ENCODE assay signal across 8 cellular contexts in the genomic region with DNA sequence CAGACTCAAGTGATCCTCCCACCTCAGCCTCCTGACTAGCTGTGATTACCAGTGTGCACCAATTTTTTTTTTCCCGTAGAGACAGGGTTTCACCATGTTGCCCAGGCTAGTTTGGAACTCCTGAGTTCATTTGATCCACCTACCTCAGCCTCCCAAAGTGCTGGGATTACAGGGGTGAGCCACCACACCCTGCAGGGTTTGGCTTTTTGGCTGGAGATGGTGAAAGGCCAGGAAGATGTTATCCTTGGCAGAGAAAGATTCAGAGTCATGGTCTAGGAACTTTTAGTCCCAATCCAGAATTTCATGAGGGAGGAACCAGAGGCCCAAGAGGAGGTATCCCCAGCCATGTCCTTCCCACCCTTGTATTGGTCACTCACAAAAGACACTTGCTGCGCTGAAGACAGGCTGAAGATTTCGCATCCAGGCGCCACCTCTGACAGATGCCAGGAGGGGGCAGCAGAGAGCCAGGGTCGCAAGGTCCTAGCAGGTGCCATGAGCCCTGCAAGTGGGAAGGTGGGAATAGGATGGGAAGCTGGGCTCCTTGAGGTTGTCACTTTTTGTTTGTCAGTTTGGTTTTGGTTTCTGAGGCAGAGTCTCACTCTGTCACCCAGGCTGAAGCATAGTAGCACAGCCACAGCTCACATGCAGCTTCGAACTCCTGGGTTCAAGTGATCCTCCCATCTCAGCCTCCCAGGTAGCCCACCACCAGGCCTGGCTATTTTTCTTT. TPM values are rescaled to one million over a fixed set of nuclear protein-coding genes. Genes with fewer than 3 reads are reported as not detected.
DNase-seq lines count a peak whose midpoint lies in the region; ATAC-seq and TF ChIP-seq lines count a peak whose summit lies in the region.
"Not testable (repeated sequence)": the region's sequence is repeated elsewhere in the genome, so short reads cannot be mapped to it uniquely, and the experiment has no call there.

No MANE protein-coding gene starts in this region.

- H3K4me3 ChIP-seq in HEK293 (ENCODE audit: low read depth, low read length); fibroblast of the aortic adventitia (ENCODE audit: low read depth, low read length); naive thymus-derived CD4-positive, alpha-beta T cell (ENCODE audit: low read length): not testable (repeated sequence)

- intact Hi-C loops in naive thymus-derived CD4-positive, alpha-beta T cell (cut with micrococcal nuclease) = loop anchor here (1.0 to 5.0 kb wide), 6 partner anchors 196 to 670 kb away; partner anchors contain the start of gene ZNF341 (in 2 of the 2)

- H3K9me3 ChIP-seq in HEK293 (ENCODE audit: control insufficient read depth, insufficient read depth, low read depth, low read length); naive thymus-derived CD4-positive, alpha-beta T cell (ENCODE audit: control insufficient read depth in 2 of 3, low read length in 3 of 3): not testable (repeated sequence)

- H3K27me3 ChIP-seq in naive thymus-derived CD4-positive, alpha-beta T cell (ENCODE audit: control insufficient read depth in 2 of 2, insufficient read depth in 2 of 2, low read length in 2 of 2) = not testable (repeated sequence)

- not testable (repeated sequence) for H3K36me3 Mint-ChIP-seq in naive thymus-derived CD4-positive, alpha-beta T cell

- TF ChIP-seq CTCF in HEK293 (tag by site-specific recombination; IDR thresholded peaks at IDR 0.05) = peak; percentile 90
- TF ChIP-seq CTCF in fibroblast of the aortic adventitia (IDR thresholded peaks at IDR 0.05; ENCODE audit: insufficient read depth, low read length) = peak; percentile 97

- CTCF ChIA-PET in HEK293 (lab: Yijun Ruan, JAX) = interaction anchor here (0.6 to 1.2 kb wide), 25 partner anchors 10 to 457 kb away, joined by 3 to 16 read pairs (median 4); partner anchors contain the start of genes ACTL10 and CBFA2T2
- CTCF ChIA-PET in naive thymus-derived CD4-positive, alpha-beta T cell (lab: Charles Lee) = interaction anchor here (0.7 to 1.0 kb wide), 5 partner anchors 13 to 271 kb away, joined by 3 to 16 read pairs (median 4); partner anchors contain the start of genes ACTL10 and SNTA1

- not testable (repeated sequence) for H3K4me3 Mint-ChIP-seq in naive thymus-derived CD4-positive, alpha-beta T cell

- POLR2A ChIA-PET in HEK293 (lab: Yijun Ruan, JAX) = not testable (repeated sequence)
- POLR2A ChIA-PET in naive thymus-derived CD4-positive, alpha-beta T cell (lab: Charles Lee) = interaction anchor here (0.8 to 1.1 kb wide), 3 partner anchors 209 to 212 kb away, joined by 3 to 4 read pairs (median 4); partner anchors contain the start of gene ACTL10

- not testable (repeated sequence) for H3K4me1 ChIP-seq in HEK293 (ENCODE audit: control insufficient read depth, insufficient read depth, low read length); naive thymus-derived CD4-positive, alpha-beta T cell (ENCODE audit: control insufficient read depth in 2 of 2, insufficient read depth in 2 of 2, low read length in 2 of 2)

- H3K9me3 Mint-ChIP-seq in naive thymus-derived CD4-positive, alpha-beta T cell = not testable (repeated sequence)

- not testable (repeated sequence) for H3K27me3 Mint-ChIP-seq in naive thymus-derived CD4-positive, alpha-beta T cell

- ATAC-seq in naive thymus-derived CD4-positive, alpha-beta T cell = peak; percentile 97

- not testable (repeated sequence) for H3K36me3 ChIP-seq in HEK293 (ENCODE audit: control insufficient read depth in 2 of 2, insufficient read depth in 1 of 2, low read length in 2 of 2); naive thymus-derived CD4-positive, alpha-beta T cell (ENCODE audit: control insufficient read depth in 2 of 3, insufficient read depth in 3 of 3, low read length in 3 of 3)

- not testable (repeated sequence) for H3K27ac ChIP-seq in HEK293 (ENCODE audit: extremely low read depth, low read depth, low read length); naive thymus-derived CD4-positive, alpha-beta T cell (ENCODE audit: low read depth, low read length)

- peak overlapping the region in 1 of 9 donors; percentile 47 for H3K27ac Mint-ChIP-seq in naive thymus-derived CD4-positive, alpha-beta T cell

- not testable (repeated sequence) for H3K4me1 Mint-ChIP-seq in naive thymus-derived CD4-positive, alpha-beta T cell

- DNase-seq in COLO668 (lab: John Stamatoyannopoulos, UW; ENCODE audit: unreplicated experiment) (peak; percentile 84), NCI-H2107 treated with DMSO at 0.1 percent for 48 hours (lab: John Stamatoyannopoulos, UW; ENCODE audit: unreplicated experiment) (peak; percentile 59), T-helper 1 cell (peak; percentile 52 to 79 (median 68)), fibroblast of the aortic adventitia (ENCODE audit: low read depth) (peak; percentile 77)
- peak; percentile 49 to 79 (median 74) for DNase-seq in activated naive CD4-positive, alpha-beta T cell (lab: John Stamatoyannopoulos, UW)
- peak; percentile 49 to 83 (median 71) for DNase-seq in naive thymus-derived CD4-positive, alpha-beta T cell
- peak; percentile 63 to 65 for DNase-seq in stimulated activated CD8-positive, alpha-beta memory T cell treated with anti-CD3 and anti-CD28 coated beads, Interleukin-2, amount 100 ng/mL, for 1 hour (ENCODE audit: low read depth in 2 of 2)

TF ChIP-seq in HEK293, 187 proteins besides CTCF, POLR2A, EP300 and RAD21:
- TF ChIP-seq IKZF3 (tag by site-specific recombination; IDR thresholded peaks at IDR 0.05) (peak; percentile 91), ZSCAN30 (tag by site-specific recombination; IDR thresholded peaks at IDR 0.05) (peak; percentile 51; the same call in 1 of the 2 replicates), SP7 (tag by site-specific recombination; IDR thresholded peaks at IDR 0.05) (0 out of 2 replicates have a peak, but pooled peaks have one; percentile 39), ZNF366 (tag by site-specific recombination; conservative IDR thresholded peaks at IDR 0.05) (peak; percentile 45; the same call in 1 of the 2 replicates), SCRT2 (tag by site-specific recombination; IDR thresholded peaks at IDR 0.05) (peak; percentile 59), ZNF2 (tag by site-specific recombination; IDR thresholded peaks at IDR 0.05) (0 out of 2 replicates have a peak, but pooled peaks have one; percentile 26), ZFP37 (tag by site-specific recombination; IDR thresholded peaks at IDR 0.05) (0 out of 2 replicates have a peak, but pooled peaks have one; percentile 34), GLIS1 (tag by site-specific recombination; IDR thresholded peaks at IDR 0.05) (peak; percentile 20; the same call in 1 of the 2 replicates), ZNF654 (tag by site-specific recombination; IDR thresholded peaks at IDR 0.05; ENCODE audit: low read depth) (peak; percentile 96), SCRT1 (tag by site-specific recombination; IDR thresholded peaks at IDR 0.05; ENCODE audit: borderline replicate concordance) (0 out of 2 replicates have a peak, but pooled peaks have one; percentile 39)
- TF ChIP-seq, protein P1, sequence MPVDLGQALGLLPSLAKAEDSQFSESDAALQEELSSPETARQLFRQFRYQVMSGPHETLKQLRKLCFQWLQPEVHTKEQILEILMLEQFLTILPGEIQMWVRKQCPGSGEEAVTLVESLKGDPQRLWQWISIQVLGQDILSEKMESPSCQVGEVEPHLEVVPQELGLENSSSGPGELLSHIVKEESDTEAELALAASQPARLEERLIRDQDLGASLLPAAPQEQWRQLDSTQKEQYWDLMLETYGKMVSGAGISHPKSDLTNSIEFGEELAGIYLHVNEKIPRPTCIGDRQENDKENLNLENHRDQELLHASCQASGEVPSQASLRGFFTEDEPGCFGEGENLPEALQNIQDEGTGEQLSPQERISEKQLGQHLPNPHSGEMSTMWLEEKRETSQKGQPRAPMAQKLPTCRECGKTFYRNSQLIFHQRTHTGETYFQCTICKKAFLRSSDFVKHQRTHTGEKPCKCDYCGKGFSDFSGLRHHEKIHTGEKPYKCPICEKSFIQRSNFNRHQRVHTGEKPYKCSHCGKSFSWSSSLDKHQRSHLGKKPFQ (tag by site-specific recombination; IDR thresholded peaks at IDR 0.05) = peak; percentile 64

RNA-seq across cellular contexts. Expression of gene SNTA1, which starts 13.5 kb away (rescaled TPM):
- 25.7 and 28.6 TPM in 2 replicates for total RNA-seq in fibroblast of the aortic adventitia (ENCODE audit: low replicate concordance)
- 1 to 10 TPM; 2.0 to 3.2 (median 2.9) TPM for total RNA-seq in naive thymus-derived CD4-positive, alpha-beta T cell
- polyA plus RNA-seq in naive thymus-derived CD4-positive, alpha-beta T cell = 1 to 10 TPM; 4.3 to 7.2 TPM

RNA-seq across cellular contexts. Expression of gene CBFA2T2, which starts 32.8 kb away (rescaled TPM):
- 7.6 and 11.7 TPM in 2 replicates for total RNA-seq in fibroblast of the aortic adventitia (ENCODE audit: low replicate concordance)
- 10 to 100 TPM; 24.6 to 37.8 (median 27.2) TPM for total RNA-seq in naive thymus-derived CD4-positive, alpha-beta T cell
- polyA plus RNA-seq in naive thymus-derived CD4-positive, alpha-beta T cell = 10 to 100 TPM; 13.5 to 21.6 TPM

RNA-seq across cellular contexts. Expression of gene CDK5RAP1, which starts 55.8 kb away (rescaled TPM):
- total RNA-seq in fibroblast of the aortic adventitia (ENCODE audit: low replicate concordance) = 14.8 and 17.7 TPM in 2 replicates
- total RNA-seq in naive thymus-derived CD4-positive, alpha-beta T cell = 10 to 100 TPM; 33.6 to 51.8 (median 49.4) TPM
- polyA plus RNA-seq in naive thymus-derived CD4-positive, alpha-beta T cell = 10 to 100 TPM; 41.4 to 48.1 TPM
